Comparison of ENCODE assay signal across 28 cellular contexts in the genomic region with DNA sequence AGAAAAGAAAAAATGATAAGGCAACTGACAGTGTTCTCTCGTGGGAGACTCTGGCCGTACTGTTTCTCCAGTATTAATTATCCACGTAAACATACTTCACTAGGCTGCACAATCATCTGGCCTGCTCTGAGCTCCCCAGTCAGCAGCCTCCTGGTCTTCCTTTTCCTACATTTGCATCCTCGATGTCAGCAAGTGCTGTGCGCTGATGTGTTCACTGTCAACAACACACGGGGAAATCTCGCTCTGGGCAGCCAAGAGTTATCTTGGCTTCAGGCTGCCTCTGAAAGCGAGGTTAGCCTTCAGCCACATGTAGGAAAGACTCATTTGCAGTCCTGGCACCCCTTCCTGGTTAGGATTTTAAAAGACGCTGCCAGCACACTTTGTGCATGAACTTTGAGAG.
"Had no signal": no experiment of that assay in that cellular context is flagged by ENCODE, and none has a peak within 500 bp of the region (broad histone marks: within the 10 kb centered on the region; RNA-seq: fewer than 3 reads in every experiment).

No MANE protein-coding gene starts in this region.

- H3K9me3 ChIP-seq: SJCRH30 had no signal

- H3K27me3 ChIP-seq: brain microvascular endothelial cell, SJCRH30 had no signal

- H3K9me3 Mint-ChIP-seq: activated naive CD4-positive, alpha-beta T cell treated with anti-CD3 and anti-CD28 coated beads, Interleukin-2, amount 10 ng/mL, durations not matched to agents 7 days and 5 days; activated naive CD8-positive, alpha-beta T cell treated with anti-CD3 and anti-CD28 coated beads, Interleukin-2, amount 50 U/mL, for 24 hours; activated T-cell treated with anti-CD3 and anti-CD28 coated beads, Interleukin-2, amount 50 U/mL, for 24 hours; activated T-helper 2 cell treated with anti-CD3 and anti-CD28 coated beads, Interferon-gamma antibody, Interleukin-2, Interleukin-4, amounts not matched to agents 10 μg/mL and 5 μg/mL and 100 μg/mL, durations not matched to agents 14 hours and 24 hours and 36 hours had no signal

- H3K27ac ChIP-seq: brain microvascular endothelial cell, SJCRH30, SK-N-MC, WERI-Rb-1 had no signal

- H3K4me1 Mint-ChIP-seq: activated CD4-positive, alpha-beta T cell treated with anti-CD3 and anti-CD28 coated beads, Interleukin-2, amount 10 ng/mL, durations not matched to agents 7 days and 5 days; activated naive CD4-positive, alpha-beta T cell treated with anti-CD3 and anti-CD28 coated beads, Interleukin-2, amount 10 ng/mL, durations not matched to agents 7 days and 5 days; activated naive CD8-positive, alpha-beta T cell treated with anti-CD3 and anti-CD28 coated beads, Interleukin-2, amount 50 U/mL, for 24 hours had no signal

- H3K4me3 ChIP-seq: SJCRH30, SK-N-MC had no signal

- H3K4me3 Mint-ChIP-seq: activated CD4-positive, alpha-beta T cell treated with anti-CD3 and anti-CD28 coated beads, Interleukin-2, amount 10 ng/mL, durations not matched to agents 7 days and 5 days; activated CD8-positive, alpha-beta T cell treated with anti-CD3 and anti-CD28 coated beads, Interleukin-2, amount 10 ng/mL, durations not matched to agents 7 days and 5 days; activated naive CD4-positive, alpha-beta T cell treated with anti-CD3 and anti-CD28 coated beads, Interleukin-2, amount 10 ng/mL, durations not matched to agents 7 days and 5 days; activated naive CD8-positive, alpha-beta T cell; activated naive CD8-positive, alpha-beta T cell treated with anti-CD3 and anti-CD28 coated beads, Interleukin-2, amount 50 U/mL, for 24 hours; activated T-cell treated with anti-CD3 and anti-CD28 coated beads, Interleukin-2, amount 50 U/mL, for 24 hours had no signal

- H3K4me1 ChIP-seq: SJCRH30 had no signal

- H3K27ac Mint-ChIP-seq: activated CD4-positive, alpha-beta T cell treated with anti-CD3 and anti-CD28 coated beads, Interleukin-2, amount 10 ng/mL, durations not matched to agents 7 days and 5 days; activated CD8-positive, alpha-beta T cell treated with anti-CD3 and anti-CD28 coated beads, Interleukin-2, amount 10 ng/mL, durations not matched to agents 7 days and 5 days; activated naive CD4-positive, alpha-beta T cell treated with anti-CD3 and anti-CD28 coated beads, Interleukin-2, amount 10 ng/mL, durations not matched to agents 7 days and 5 days; activated naive CD8-positive, alpha-beta T cell; activated naive CD8-positive, alpha-beta T cell treated with anti-CD3 and anti-CD28 coated beads, Interleukin-2, amount 50 U/mL, for 24 hours; activated T-cell treated with anti-CD3 and anti-CD28 coated beads, Interleukin-2, amount 50 U/mL, for 24 hours; activated T-helper 2 cell treated with anti-CD3 and anti-CD28 coated beads, Interferon-gamma antibody, Interleukin-2, Interleukin-4, amounts not matched to agents 10 μg/mL and 5 μg/mL and 100 μg/mL, durations not matched to agents 14 hours and 24 hours and 36 hours had no signal

- H3K27me3 Mint-ChIP-seq: activated naive CD4-positive, alpha-beta T cell treated with anti-CD3 and anti-CD28 coated beads, Interleukin-2, amount 10 ng/mL, durations not matched to agents 7 days and 5 days; activated naive CD8-positive, alpha-beta T cell; activated naive CD8-positive, alpha-beta T cell treated with anti-CD3 and anti-CD28 coated beads, Interleukin-2, amount 50 U/mL, for 24 hours; activated T-cell treated with anti-CD3 and anti-CD28 coated beads, Interleukin-2, amount 50 U/mL, for 24 hours had no signal

- H3K36me3 ChIP-seq: brain microvascular endothelial cell, SJCRH30, WERI-Rb-1 had no signal

- H3K36me3 Mint-ChIP-seq: activated naive CD4-positive, alpha-beta T cell treated with anti-CD3 and anti-CD28 coated beads, Interleukin-2, amount 10 ng/mL, durations not matched to agents 7 days and 5 days; activated naive CD8-positive, alpha-beta T cell had no signal

- DNase-seq: activated CD4-positive, alpha-beta T cell treated with anti-CD3 and anti-CD28 coated beads for 1 hour; activated CD4-positive, alpha-beta T cell treated with anti-CD3 and anti-CD28 coated beads, Interleukin-2, amount 10 ng/mL, durations not matched to agents 7 days and 5 days; activated CD4-positive, alpha-beta T cell treated with anti-CD3 and anti-CD28 coated beads, Interleukin-2, amount 50 U/mL, for 48 hours; activated CD4-positive, CD25-positive, alpha-beta regulatory T cell; activated CD8-positive, alpha-beta T cell treated with anti-CD3 and anti-CD28 coated beads, Interleukin-2, amount 10 ng/mL, durations not matched to agents 7 days and 5 days; activated gamma-delta T cell; activated naive CD4-positive, alpha-beta T cell treated with anti-CD3 and anti-CD28 coated beads, Interleukin-2, amount 10 ng/mL, durations not matched to agents 7 days and 5 days; activated naive CD8-positive, alpha-beta T cell treated with anti-CD3 and anti-CD28 coated beads, Interleukin-2, amount 50 U/mL, for 24 hours; activated T-cell treated with anti-CD3 and anti-CD28 coated beads, Interleukin-2, amount 50 U/mL, for 24 hours; brain microvascular endothelial cell; central memory CD4-positive, alpha-beta T cell; Kasumi-1; KG1; MM.1S; MV-4-11; NCI-H1092; NCI-H1436 treated with DMSO at 0.1 percent for 48 hours; NCI-H1694 treated with DMSO at 0.1 percent for 48 hours; NCI-H2029; NCI-H345; NCI-H69; SHP77; SJCRH30; T1000; WERI-Rb-1 had no signal
